ENCODE assay signal across 22 cellular contexts in the genomic region with DNA sequence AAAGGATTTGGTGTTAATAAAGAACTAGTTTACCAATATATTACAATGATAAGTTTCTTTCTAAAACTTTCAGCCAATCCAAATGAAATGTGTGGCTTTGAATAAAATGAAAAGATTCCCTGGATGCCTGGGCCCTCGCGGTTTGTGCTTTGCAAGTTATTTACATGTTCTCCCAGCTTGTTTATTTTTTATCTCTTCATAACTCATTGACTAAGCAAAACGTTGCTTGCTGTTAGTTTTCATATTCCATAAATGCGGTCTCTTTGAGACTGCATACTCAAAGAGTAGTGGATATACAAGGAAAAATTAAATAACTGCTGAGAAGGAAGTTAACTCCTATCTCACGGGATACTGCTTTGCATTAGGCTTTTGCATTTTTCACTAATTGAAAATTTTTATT.
"Had no signal": no experiment of that assay in that cellular context is flagged by ENCODE, and none has a peak within 500 bp of the region (broad histone marks: within the 10 kb centered on the region; RNA-seq: fewer than 3 reads in every experiment).

No MANE protein-coding gene starts in this region.

- DNase-seq: cerebellar nuclear complex; dorsolateral prefrontal cortex; effector CD4-positive, alpha-beta T cell; hypothalamus; immature natural killer cell; islet precursor cell; natural killer cell; occipital lobe; pancreas; right lobe of liver; small intestine; stimulated activated CD4-positive, alpha-beta T cell treated with anti-CD3 and anti-CD28 coated beads, Interleukin-12 subunit alpha, Interleukin-12 subunit beta, amount 100 ng/mL, for 4 hours; stimulated activated CD4-positive, alpha-beta T cell treated with anti-CD3 and anti-CD28 coated beads, Interleukin-1b, Interleukin-23, amount 100 ng/mL, for 48 hours; stimulated activated CD4-positive, alpha-beta T cell treated with anti-CD3 and anti-CD28 coated beads, Interleukin-4, amount 100 ng/mL, for 1 hour; stimulated activated CD8-positive, alpha-beta memory T cell treated with anti-CD3 and anti-CD28 coated beads, Interleukin-4, amount 100 ng/mL, for 48 hours; stimulated activated naive CD4-positive, alpha-beta T cell; stimulated activated naive CD8-positive, alpha-beta T cell treated with anti-CD3 and anti-CD28 coated beads, Interleukin-15, amount 100 ng/mL, for 72 hours; transverse colon had no signal

- H3K36me3 Mint-ChIP-seq: natural killer cell had no signal

- FAIRE-seq: colon, small intestine had no signal

- H3K4me3 Mint-ChIP-seq: immature natural killer cell; memory B cell; natural killer cell; stimulated activated naive CD8-positive, alpha-beta T cell treated with anti-CD3 and anti-CD28 coated beads, Interleukin-15, amount 100 ng/mL, for 72 hours had no signal

- ATAC-seq: esophagus mucosa; natural killer cell; pancreas; right lobe of liver; stimulated activated naive CD8-positive, alpha-beta T cell treated with anti-CD3 and anti-CD28 coated beads, Interleukin-15, amount 100 ng/mL, for 72 hours had no signal

- H3K9me3 Mint-ChIP-seq: immature natural killer cell; memory B cell; natural killer cell; stimulated activated naive CD8-positive, alpha-beta T cell treated with anti-CD3 and anti-CD28 coated beads, Interleukin-15, amount 100 ng/mL, for 72 hours had no signal

- H3K4me1 Mint-ChIP-seq: stimulated activated naive CD8-positive, alpha-beta T cell treated with anti-CD3 and anti-CD28 coated beads, Interleukin-15, amount 100 ng/mL, for 72 hours had no signal

- H3K27me3 Mint-ChIP-seq: memory B cell; progenitor cell of endocrine pancreas; stimulated activated naive CD8-positive, alpha-beta T cell treated with anti-CD3 and anti-CD28 coated beads, Interleukin-15, amount 100 ng/mL, for 72 hours had no signal

- H3K27ac Mint-ChIP-seq: immature natural killer cell; memory B cell; natural killer cell; progenitor cell of endocrine pancreas; stimulated activated naive CD8-positive, alpha-beta T cell treated with anti-CD3 and anti-CD28 coated beads, Interleukin-15, amount 100 ng/mL, for 72 hours had no signal
